Comparison of ENCODE assay signal across 19 cellular contexts in the genomic region with DNA sequence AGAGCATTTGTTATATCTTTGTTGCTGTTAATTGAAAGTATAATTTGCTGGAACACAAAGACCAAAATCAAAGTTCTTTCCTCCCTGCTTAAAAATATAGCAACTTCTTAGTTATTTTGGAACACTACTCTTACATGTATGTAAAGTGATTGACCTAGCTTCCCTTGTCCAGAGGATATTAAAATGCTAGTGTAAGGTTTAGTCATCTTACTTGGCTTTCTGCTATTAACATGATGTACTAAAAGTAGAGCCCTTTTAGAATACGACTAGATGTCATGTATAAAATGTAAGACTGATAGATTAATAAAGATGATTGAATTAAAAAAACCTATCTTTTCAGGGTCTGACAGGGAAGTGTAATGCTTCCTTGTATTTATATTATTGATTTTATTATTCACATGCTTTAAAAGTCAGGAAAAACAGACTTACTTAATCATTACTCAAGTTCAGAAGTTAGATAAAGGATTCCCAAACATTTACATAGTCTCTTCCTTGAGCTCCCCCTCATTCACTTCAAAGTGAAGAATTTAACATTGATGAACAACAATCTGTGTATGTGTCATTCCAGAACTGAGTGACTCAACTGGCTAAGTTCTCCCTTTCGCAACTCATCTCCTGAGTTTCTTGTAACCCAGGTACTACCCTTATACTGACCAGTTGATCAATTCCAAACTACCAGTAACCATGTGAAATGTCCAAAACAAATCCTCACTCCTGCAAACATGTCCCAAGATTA. TPM values are rescaled to one million over a fixed set of nuclear protein-coding genes. Genes with fewer than 3 reads are reported as not detected.
A peak's percentile ranks its signal among the peaks of the same experiment; 100 is the strongest.
DNase-seq lines count a peak whose midpoint lies in the region; ATAC-seq, FAIRE-seq and TF ChIP-seq lines count a peak whose summit lies in the region.
"Had no signal": no experiment of that assay in that cellular context is flagged by ENCODE, and none has a peak within 500 bp of the region (broad histone marks: within the 10 kb centered on the region; RNA-seq: fewer than 3 reads in every experiment).

No MANE protein-coding gene starts in this region.

- no peak for ATAC-seq in A549
- peak; percentile 96 for ATAC-seq in activated T-helper 17 cell treated with anti-CD3 and anti-CD28 coated beads, Interleukin-2, amount 50 U/mL, for 72 hours (replicated peaks)
- ATAC-seq in HG03565 (IDR thresholded peaks at IDR 0.05; ENCODE audit: unreplicated experiment): no peak
- ATAC-seq in HG02678 (IDR thresholded peaks at IDR 0.05; ENCODE audit: unreplicated experiment): no peak
- ATAC-seq: right cardiac atrium had no signal

- H3K9me3 ChIP-seq in A549: no peaks in the 10 kb centered on the region
- no peaks in the 10 kb centered on the region for H3K9me3 ChIP-seq in GM23248 (ENCODE audit: low read depth)
- H3K9me3 ChIP-seq: gastrocnemius medialis, upper lobe of left lung had no signal

- no peaks in the 10 kb centered on the region for H4K20me1 ChIP-seq in GM23248 (ENCODE audit: insufficient read depth)

- FAIRE-seq in A549 (lab: Jason Lieb, UNC): no peak

- TF ChIP-seq POLR2A in A549 (IDR thresholded peaks at IDR 0.05; ENCODE audit: low read length): no peak

- peak in 1 of 2 experiments; percentile 8 for DNase-seq in A549 (ENCODE audit: low read depth in 1 of 2, low spot score in 1 of 2)
- DNase-seq in GM23248: peak; percentile 80
- DNase-seq in foreskin fibroblast: peak; percentile 61 to 76
- DNase-seq in stimulated activated CD4-positive, alpha-beta T cell treated with anti-CD3 and anti-CD28 coated beads, Interleukin-2, amount 100 ng/mL, for 48 hours: no peak
- no peak for DNase-seq in NK-92 (lab: John Stamatoyannopoulos, UW; ENCODE audit: unreplicated experiment)
- DNase-seq: activated gamma-delta T cell treated with Interleukin-2 at 50 U/mL for 16 hours; NCI-H1417; NCI-H446 treated with DMSO at 0.1 percent for 48 hours; right cardiac atrium; stimulated activated CD4-positive, alpha-beta T cell treated with anti-CD3 and anti-CD28 coated beads, Interleukin-4, amount 100 ng/mL, for 4 hours; SW 1271; upper lobe of left lung had no signal

- no peak overlapping the region for H3K27ac Mint-ChIP-seq in activated T-helper 17 cell treated with anti-CD3 and anti-CD28 coated beads, Interleukin-2, amount 50 U/mL, for 72 hours
- H3K27ac Mint-ChIP-seq: brain, mesothelial cell of epicardium, neural progenitor cell had no signal

- H3K79me2 ChIP-seq in GM23248 (ENCODE audit: insufficient read depth): no peaks in the 10 kb centered on the region

- POLR2A ChIA-PET in A549 (lab: Yijun Ruan, JAX): no interaction called here

- H3K4me1 ChIP-seq in A549: peaks cover 15% of the 10 kb centered on the region; the same call in 2 of the 3 replicates
- H3K4me1 ChIP-seq in GM23248 (ENCODE audit: insufficient read depth): peaks cover 25% of the 10 kb centered on the region
- H3K4me1 ChIP-seq: neural progenitor cell had no signal

- no peaks in the 10 kb centered on the region for H3K9me2 ChIP-seq in GM23248 (ENCODE audit: insufficient read depth)

- H3K4me3 ChIP-seq in A549 (no peak overlapping the region), GM23248 (no peak overlapping the region), foreskin fibroblast (ENCODE audit: low read depth in 1 of 2, low read length in 2 of 2) (no peak overlapping the region)
- H3K4me3 ChIP-seq: gastrocnemius medialis, neural progenitor cell, upper lobe of left lung had no signal

- H3K27me3 ChIP-seq in GM23248 (replicated peaks; ENCODE audit: insufficient read depth): no peaks in the 10 kb centered on the region
- H3K27me3 ChIP-seq: gastrocnemius medialis, neural progenitor cell, upper lobe of left lung had no signal

- CTCF ChIA-PET in A549 (lab: Yijun Ruan, JAX): no interaction called here

- H3K27me3 Mint-ChIP-seq in activated T-helper 17 cell treated with anti-CD3 and anti-CD28 coated beads, Interleukin-2, amount 50 U/mL, for 72 hours: no peaks in the 10 kb centered on the region
- H3K27me3 Mint-ChIP-seq: brain had no signal

- no peak overlapping the region for H3K4me3 Mint-ChIP-seq in activated T-helper 17 cell treated with anti-CD3 and anti-CD28 coated beads, Interleukin-2, amount 50 U/mL, for 72 hours
- H3K4me3 Mint-ChIP-seq: brain, mesothelial cell of epicardium, neural progenitor cell had no signal

- H3K36me3 Mint-ChIP-seq in activated T-helper 17 cell treated with anti-CD3 and anti-CD28 coated beads, Interleukin-2, amount 50 U/mL, for 72 hours (ENCODE audit: low read depth): peaks cover 23% of the 10 kb centered on the region

- H3F3A ChIP-seq in GM23248 (ENCODE audit: insufficient read depth): peaks cover 32% of the 10 kb centered on the region

- H3K4me1 Mint-ChIP-seq in activated T-helper 17 cell treated with anti-CD3 and anti-CD28 coated beads, Interleukin-2, amount 50 U/mL, for 72 hours: peaks cover 3% of the 10 kb centered on the region
- H3K4me1 Mint-ChIP-seq: brain, neural progenitor cell had no signal

- H3K4me2 ChIP-seq in A549: peak overlapping the region; percentile 38; the same call in 2 of the 3 replicates
- H3K4me2 ChIP-seq in GM23248 (ENCODE audit: unreplicated experiment): peak overlapping the region; percentile 22
- H3K4me2 ChIP-seq: neural progenitor cell had no signal

- in situ Hi-C loops in GM23248 (cut with MboI): no loop called here

- no peak overlapping the region for H3K9ac ChIP-seq in GM23248
- H3K9ac ChIP-seq: neural progenitor cell had no signal

- TF ChIP-seq CTCF in A549 (IDR thresholded peaks at IDR 0.05): no peak
- TF ChIP-seq CTCF in foreskin fibroblast (IDR thresholded peaks at IDR 0.05; ENCODE audit: low read depth, low read length): no peak

- TF ChIP-seq EP300 in A549 (IDR thresholded peaks at IDR 0.05): no peak

- H3K36me3 ChIP-seq in GM23248 (ENCODE audit: low read depth): peaks cover 4% of the 10 kb centered on the region; the same call in 1 of the 2 replicates
- H3K36me3 ChIP-seq: neural progenitor cell had no signal

- no peak for TF ChIP-seq RAD21 in A549 (conservative IDR thresholded peaks at IDR 0.05 in 1 of 2, IDR thresholded peaks at IDR 0.05 in 1 of 2)

- H2AFZ ChIP-seq in GM23248: no peak overlapping the region
- H2AFZ ChIP-seq: neural progenitor cell had no signal

- 77% methylated on average over 2 of the region's 2 CpGs for WGBS in A549 (ENCODE audit: missing lambda C conversion rate)
- WGBS in GM23248 (ENCODE audit: low coverage in 1 of 2, low lambda C conversion rate in 2 of 2, missing lambda C conversion rate in 2 of 2), 2 experiments: 83 to 85% methylated on average over 2 of the region's 2 CpGs

- H3K9me3 Mint-ChIP-seq in activated T-helper 17 cell treated with anti-CD3 and anti-CD28 coated beads, Interleukin-2, amount 50 U/mL, for 72 hours: no peaks in the 10 kb centered on the region
- H3K9me3 Mint-ChIP-seq: brain, mesothelial cell of epicardium, neural progenitor cell had no signal

- H3K27ac ChIP-seq in A549 (peak overlapping the region in 1 of 2 experiments; percentile 24; a peak in 1 of 6 replicates), GM23248 (0 out of 2 replicates have a peak overlapping the region, but pooled peaks have one; percentile 21)
- H3K27ac ChIP-seq: neural progenitor cell, upper lobe of left lung had no signal

TF ChIP-seq in A549, 52 proteins besides CTCF, POLR2A, EP300 and RAD21:
- TF ChIP-seq FOSL2 (IDR thresholded peaks at IDR 0.05): 0 out of 2 replicates have a peak, but pooled peaks have one; percentile 12
- peak; percentile 40 for TF ChIP-seq FOSL2 (CRISPR knock-in tag; IDR thresholded peaks at IDR 0.05)
- no peak for TF ChIP-seq ZFP36 (IDR thresholded peaks at IDR 0.05; ENCODE audit: borderline replicate concordance, partially characterized antibody)
- 0 out of 2 replicates have a peak, but pooled peaks have one; percentile 25 for TF ChIP-seq JUNB (IDR thresholded peaks at IDR 0.05)
- peak; percentile 35 to 48; a peak in 2 of 4 replicates for TF ChIP-seq CEBPB (IDR thresholded peaks at IDR 0.05)
- TF ChIP-seq, protein P1, sequence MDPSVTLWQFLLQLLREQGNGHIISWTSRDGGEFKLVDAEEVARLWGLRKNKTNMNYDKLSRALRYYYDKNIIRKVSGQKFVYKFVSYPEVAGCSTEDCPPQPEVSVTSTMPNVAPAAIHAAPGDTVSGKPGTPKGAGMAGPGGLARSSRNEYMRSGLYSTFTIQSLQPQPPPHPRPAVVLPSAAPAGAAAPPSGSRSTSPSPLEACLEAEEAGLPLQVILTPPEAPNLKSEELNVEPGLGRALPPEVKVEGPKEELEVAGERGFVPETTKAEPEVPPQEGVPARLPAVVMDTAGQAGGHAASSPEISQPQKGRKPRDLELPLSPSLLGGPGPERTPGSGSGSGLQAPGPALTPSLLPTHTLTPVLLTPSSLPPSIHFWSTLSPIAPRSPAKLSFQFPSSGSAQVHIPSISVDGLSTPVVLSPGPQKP (IDR thresholded peaks at IDR 0.05; ENCODE audit: low read depth, low read length): no peak

RNA-seq across cellular contexts. Expression of gene BTBD9, which starts 50.9 kb away (rescaled TPM):
- 4.6 and 6.6 TPM in 2 replicates for polyA plus RNA-seq in A549 (2011; rRNA removed)
- polyA plus RNA-seq in A549 (2012; cell fraction: cytosol; rRNA removed): 0.74 and 1.2 TPM in 2 replicates
- 1.5 and 1.6 TPM in 2 replicates for polyA plus RNA-seq in A549 (2012; cell fraction: nucleus; rRNA removed)
- polyA plus RNA-seq in A549 (2017; fragmentation: RNase III; extraction: RNeasy Plus Mini Kit Qiagen cat#74134 plus additional on column Dnase treatment): 2.1 to 2.3 TPM (median 2.2 TPM) in 3 replicates
- polyA minus RNA-seq in A549 (2011; rRNA and poly(A)+ RNA removed): 11.5 and 12.1 TPM in 2 replicates
- total RNA-seq in GM23248 (2014; rRNA removed; shearing (Covaris generic)): 11.9 and 13.7 TPM in 2 replicates
- polyA plus RNA-seq in GM23248 (2016; fragmentation: Nextera tagmentation; extraction: Ambion mirVana): 6.6 and 10.0 TPM in 2 replicates
- total RNA-seq in activated T-helper 17 cell treated with anti-CD3 and anti-CD28 coated beads, Interleukin-2, amount 50 U/mL, for 72 hours: 10 to 100 TPM; 16.2 to 28.3 TPM

Comparison
In these comparisons a context has a peak if more than half of its experiments do, and no peak if none do; other contexts are left out.
1. DNase-seq: peak in GM23248 (single experiment) and foreskin fibroblast (2 of 2); none in stimulated activated CD4-positive, alpha-beta T cell treated with anti-CD3 and anti-CD28 coated beads, Interleukin-2, amount 100 ng/mL, for 48 hours (0 of 2) and NK-92 (single experiment).